Comparison of ENCODE assay signal across 9 cellular contexts in genomic region chr6:144778773-144779531, GRCh38.
DNase-seq lines count a peak whose midpoint lies in the region; ATAC-seq and TF ChIP-seq lines count a peak whose summit lies in the region.
"Had no signal": no experiment of that assay in that cellular context is flagged by ENCODE, and none has a peak within 500 bp of the region (broad histone marks: within the 10 kb centered on the region; RNA-seq: fewer than 3 reads in every experiment).

No MANE protein-coding gene starts in this region.

- 100% methylated on average over 1 of the region's 1 CpG for WGBS in right lobe of liver (ENCODE audit: insufficient coverage, low coverage, low lambda C conversion rate, missing lambda C conversion rate)

- H3K4me1 ChIP-seq in OCI-LY7 (ENCODE audit: insufficient read depth, low read length, poor library complexity, severe bottlenecking) (no peaks in the 10 kb centered on the region), right lobe of liver (peaks cover 0 to 37% (median 9%) of the 10 kb centered on the region in 4 donors)

- no peaks in the 10 kb centered on the region for H3K79me2 ChIP-seq in OCI-LY7 (ENCODE audit: insufficient read depth, low read depth, low read length)

- CTCF ChIA-PET in OCI-LY7 (lab: Charles Lee; ENCODE audit: unreplicated experiment), result no interaction called here

- intact Hi-C loops in OCI-LY7 (cut with micrococcal nuclease; ENCODE audit: unreplicated experiment) (no loop called here), right lobe of liver (cut with DNase I) (no loop called here)

- ATAC-seq in right lobe of liver, result peak; percentile 20 to 46 (median 45)
- ATAC-seq in GM21515 (IDR thresholded peaks at IDR 0.05; ENCODE audit: unreplicated experiment), result no peak
- ATAC-seq: SK-N-SH treated with all-trans-retinoic acid at 6 μM for 48 hours had no signal

- TF ChIP-seq POLR2A in right lobe of liver (IDR thresholded peaks at IDR 0.05), result no peak

- H3K4me2 ChIP-seq in OCI-LY7 (ENCODE audit: low read length), result no peak overlapping the region

- no peaks in the 10 kb centered on the region; the same call in 1 of the 2 replicates for H3K9me2 ChIP-seq in OCI-LY7 (ENCODE audit: insufficient read depth, low read length)

- H3K27ac ChIP-seq in OCI-LY7 (ENCODE audit: low read depth, low read length, poor library complexity, severe bottlenecking), result no peak overlapping the region
- H3K27ac ChIP-seq in right lobe of liver, result no peak overlapping the region

- POLR2A ChIA-PET in OCI-LY7 (lab: Charles Lee), result interaction anchor here (0.6 to 1.1 kb wide), 3 partner anchors 9 to 491 kb away, joined by 3 to 5 read pairs (median 4); no protein-coding TSS in a partner anchor

- no peaks in the 10 kb centered on the region for H3K27me3 ChIP-seq in right lobe of liver

- DNase-seq in HCEC 1CT (peak; percentile 17), OCI-LY7 (ENCODE audit: low spot score) (peak; percentile 3), right lobe of liver (no peak), NCI-H187 treated with DMSO at 0.1 percent for 48 hours (lab: John Stamatoyannopoulos, UW) (no peak), midbrain (lab: John Stamatoyannopoulos, UW) (no peak), EL (no peak)

- H2AFZ ChIP-seq in OCI-LY7 (ENCODE audit: low read length), result no peak overlapping the region

- TF ChIP-seq CTCF in GM12872 (IDR thresholded peaks at IDR 0.05; ENCODE audit: insufficient read depth, low read depth, low read length), result peak; percentile 46; the same call in 2 of the 3 replicates
- peak; percentile 55; the same call in 1 of the 2 replicates for TF ChIP-seq CTCF in OCI-LY7 (conservative IDR thresholded peaks at IDR 0.05; ENCODE audit: low read length)
- peak; percentile 33 to 60 (median 42) for TF ChIP-seq CTCF in right lobe of liver (IDR thresholded peaks at IDR 0.05)

- no TSS peak for BruUV-seq in OCI-LY7 (replicated peaks; lab: Mats Ljungman, UMichigan)

- no peaks in the 10 kb centered on the region for H3K36me3 ChIP-seq in OCI-LY7 (ENCODE audit: insufficient read depth, low read length)
- peaks cover 0 to 1% (median 0%) of the 10 kb centered on the region in 4 donors for H3K36me3 ChIP-seq in right lobe of liver

- no peaks in the 10 kb centered on the region for H4K20me1 ChIP-seq in OCI-LY7 (ENCODE audit: insufficient read depth, low read length)

- H3K4me3 ChIP-seq in OCI-LY7 (ENCODE audit: low read depth, low read length, poor library complexity, severe bottlenecking) (no peak overlapping the region), right lobe of liver (no peak overlapping the region)

- H3K9me3 ChIP-seq in OCI-LY7 (ENCODE audit: low read length) (no peaks in the 10 kb centered on the region), right lobe of liver (no peaks in the 10 kb centered on the region)

Comparison
In these comparisons a context has a peak if more than half of its experiments do, and no peak if none do; other contexts are left out.
1. DNase-seq: peak in HCEC 1CT (single experiment) and OCI-LY7 (single experiment); none in right lobe of liver (0 of 3), NCI-H187 treated with DMSO at 0.1 percent for 48 hours (single experiment), midbrain (single experiment) and EL (single experiment).
2. Peak in every context shown above with its lines, with median percentiles within 50 percentile points of each other: CTCF ChIP-seq.